In the genomic region with DNA sequence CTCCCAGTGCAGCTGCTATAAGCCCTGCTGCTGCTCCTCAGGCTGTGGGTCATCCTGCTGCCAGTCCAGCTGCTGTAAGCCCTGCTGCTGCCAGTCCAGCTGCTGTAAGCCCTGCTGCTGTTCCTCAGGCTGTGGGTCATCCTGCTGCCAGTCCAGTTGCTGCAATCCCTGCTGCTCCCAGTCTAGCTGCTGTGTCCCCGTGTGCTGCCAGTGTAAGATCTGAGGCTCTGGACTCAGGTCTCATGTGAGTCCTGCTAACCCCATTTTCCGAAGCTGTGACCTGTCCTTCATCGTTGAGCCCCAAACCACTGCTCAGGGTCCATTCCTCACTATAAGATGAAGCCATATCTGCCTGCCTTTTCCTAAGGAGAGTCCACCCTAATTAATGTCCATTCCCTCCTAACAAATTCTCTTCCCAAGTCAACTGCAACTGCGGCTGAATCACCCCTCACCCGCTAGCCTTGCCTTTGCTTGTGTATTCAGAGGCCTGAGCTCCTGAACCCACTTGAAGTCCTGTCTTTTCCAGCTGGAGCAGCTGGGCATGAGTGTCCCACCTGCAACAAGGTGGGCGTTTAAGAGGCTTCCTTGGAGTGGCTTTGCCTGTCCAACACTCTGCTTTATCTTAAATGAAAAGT, we compare ENCODE assay signal across 18 cellular contexts. TPM values are rescaled to one million over a fixed set of nuclear protein-coding genes. Genes with fewer than 3 reads are reported as not detected.
"Had no signal": no experiment of that assay in that cellular context is flagged by ENCODE, and none has a peak within 500 bp of the region (broad histone marks: within the 10 kb centered on the region; RNA-seq: fewer than 3 reads in every experiment).

No MANE protein-coding gene starts in this region.

- FAIRE-seq: bronchial epithelial cell, endothelial cell of umbilical vein, small intestine had no signal

- H3K27me3 ChIP-seq: esophagus muscularis mucosa, tibial nerve had no signal

- DNase-seq: activated CD4-positive, alpha-beta T cell treated with anti-CD3 and anti-CD28 coated beads, Interleukin-2, amount 10 ng/mL, durations not matched to agents 24 days and 14 days; activated CD8-positive, alpha-beta T cell treated with anti-CD3 and anti-CD28 coated beads for 36 hours; activated gamma-delta T cell; effector CD8-positive, alpha-beta T cell; left cardiac atrium; lower lobe of right lung; occipital lobe; small intestine; stimulated activated CD4-positive, alpha-beta T cell treated with anti-CD3 and anti-CD28 coated beads, Interleukin-15, amount 100 ng/mL, for 24 hours; stimulated activated CD4-positive, alpha-beta T cell treated with anti-CD3 and anti-CD28 coated beads, Interleukin-2, amount 100 ng/mL, for 48 hours had no signal

- ATAC-seq: activated CD8-positive, alpha-beta T cell treated with anti-CD3 and anti-CD28 coated beads for 36 hours; left cardiac atrium; lower lobe of right lung had no signal

- H3K4me3 ChIP-seq: esophagus muscularis mucosa, lower lobe of right lung, tibial nerve had no signal

- H3K4me1 ChIP-seq: esophagus muscularis mucosa, lower lobe of right lung, tibial nerve had no signal

- H3K36me3 ChIP-seq: esophagus muscularis mucosa, lower lobe of right lung had no signal

- H3K9me3 ChIP-seq: lower lobe of right lung had no signal

- H3K27ac ChIP-seq: esophagus muscularis mucosa, lower lobe of right lung, tibial nerve had no signal

RNA-seq across cellular contexts. Expression of a gene that starts 0.6 kb away (rescaled TPM):
- total RNA-seq: activated CD4-positive, alpha-beta T cell treated with anti-CD3 and anti-CD28 coated beads, Interleukin-2, amount 10 ng/mL, durations not matched to agents 24 days and 14 days; activated CD8-positive, alpha-beta T cell treated with anti-CD3 and anti-CD28 coated beads for 36 hours; bronchial epithelial cell; endothelial cell of umbilical vein; esophagus muscularis mucosa; glomerular endothelial cell; left cardiac atrium; lower lobe of right lung; occipital lobe had no signal

RNA-seq across cellular contexts. Expression of a gene that starts 10.1 kb away (rescaled TPM):
- total RNA-seq: activated CD4-positive, alpha-beta T cell treated with anti-CD3 and anti-CD28 coated beads, Interleukin-2, amount 10 ng/mL, durations not matched to agents 24 days and 14 days; activated CD8-positive, alpha-beta T cell treated with anti-CD3 and anti-CD28 coated beads for 36 hours; bronchial epithelial cell; cerebellum; endothelial cell of umbilical vein; esophagus muscularis mucosa; glomerular endothelial cell; left cardiac atrium; lower lobe of right lung had no signal

RNA-seq across cellular contexts. Expression of a gene that starts 20.5 kb away (rescaled TPM):
- total RNA-seq: activated CD4-positive, alpha-beta T cell treated with anti-CD3 and anti-CD28 coated beads, Interleukin-2, amount 10 ng/mL, durations not matched to agents 24 days and 14 days; activated CD8-positive, alpha-beta T cell treated with anti-CD3 and anti-CD28 coated beads for 36 hours; bronchial epithelial cell; cerebellum; endothelial cell of umbilical vein; esophagus muscularis mucosa; glomerular endothelial cell; left cardiac atrium; lower lobe of right lung; occipital lobe had no signal

RNA-seq across cellular contexts. Expression of a gene that starts 37.7 kb away (rescaled TPM):
- total RNA-seq: activated CD4-positive, alpha-beta T cell treated with anti-CD3 and anti-CD28 coated beads, Interleukin-2, amount 10 ng/mL, durations not matched to agents 24 days and 14 days; activated CD8-positive, alpha-beta T cell treated with anti-CD3 and anti-CD28 coated beads for 36 hours; bronchial epithelial cell; cerebellum; endothelial cell of umbilical vein; esophagus muscularis mucosa; glomerular endothelial cell; left cardiac atrium; lower lobe of right lung; occipital lobe; tibial nerve had no signal
- polyA plus RNA-seq: endothelial cell of umbilical vein had no signal

RNA-seq across cellular contexts. Expression of a gene that starts 55.0 kb away (rescaled TPM):
- total RNA-seq: activated CD4-positive, alpha-beta T cell treated with anti-CD3 and anti-CD28 coated beads, Interleukin-2, amount 10 ng/mL, durations not matched to agents 24 days and 14 days; activated CD8-positive, alpha-beta T cell treated with anti-CD3 and anti-CD28 coated beads for 36 hours; bronchial epithelial cell; cerebellum; endothelial cell of umbilical vein; esophagus muscularis mucosa; glomerular endothelial cell; left cardiac atrium; lower lobe of right lung; mesothelial cell of epicardium; occipital lobe; progenitor cell of endocrine pancreas; tibial nerve had no signal
- polyA plus RNA-seq: endothelial cell of umbilical vein, small intestine had no signal
